23 cellular contexts compared by ENCODE assay signal in genomic region chr12:253116-253831, GRCh38. TPM values are rescaled to one million over a fixed set of nuclear protein-coding genes. Genes with fewer than 3 reads are reported as not detected.
"Had no signal": no experiment of that assay in that cellular context is flagged by ENCODE, and none has a peak within 500 bp of the region (broad histone marks: within the 10 kb centered on the region; RNA-seq: fewer than 3 reads in every experiment).

No MANE protein-coding gene starts in this region.

- H3K4me1 Mint-ChIP-seq: stimulated activated naive CD8-positive, alpha-beta T cell treated with anti-CD3 and anti-CD28 coated beads, Interleukin-15, amount 100 ng/mL, for 72 hours had no signal

- H3K4me3 Mint-ChIP-seq: activated T-cell treated with anti-CD3 and anti-CD28 coated beads, Interleukin-2, amount 50 U/mL, for 72 hours; naive thymus-derived CD8-positive, alpha-beta T cell; stimulated activated naive CD8-positive, alpha-beta T cell treated with anti-CD3 and anti-CD28 coated beads, Interleukin-15, amount 100 ng/mL, for 72 hours; T-helper 17 cell had no signal

- DNase-seq: activated CD4-positive, alpha-beta T cell treated with anti-CD3 and anti-CD28 coated beads, Interleukin-2, amount 50 U/mL, for 1 hour; activated CD4-positive, CD25-positive, alpha-beta regulatory T cell treated with anti-CD3 and anti-CD28 coated beads, Interleukin-2, amount 50 U/mL, for 72 hours; activated effector memory CD4-positive, alpha-beta T cell treated with anti-CD3 and anti-CD28 coated beads, Interleukin-2, amount 50 U/mL, for 16 hours; activated naive CD4-positive, alpha-beta T cell treated with anti-CD3 and anti-CD28 coated beads, Interleukin-2, amount 50 U/mL, for 16 hours; activated T-cell treated with anti-CD3 and anti-CD28 coated beads, Interleukin-2, amount 50 U/mL, for 72 hours; cerebellar nuclear complex; cortex of kidney; effector CD4-positive, alpha-beta T cell; esophagus squamous epithelium; left cardiac atrium; naive thymus-derived CD8-positive, alpha-beta T cell; posterior cingulate gyrus; right cardiac atrium; stimulated activated CD4-positive, alpha-beta T cell treated with anti-CD3 and anti-CD28 coated beads, Interleukin-4, amount 100 ng/mL, for 1 hour; stimulated activated naive CD8-positive, alpha-beta T cell treated with anti-CD3 and anti-CD28 coated beads, Interleukin-15, amount 100 ng/mL, for 72 hours; T-helper 17 cell; trophoblast cell had no signal

- H3K9me3 ChIP-seq: ascending aorta, esophagus squamous epithelium had no signal

- H3K36me3 ChIP-seq: ascending aorta, breast epithelium, esophagus squamous epithelium had no signal

- ATAC-seq: activated T-cell treated with anti-CD3 and anti-CD28 coated beads, Interleukin-2, amount 50 U/mL, for 72 hours; left cardiac atrium; naive thymus-derived CD8-positive, alpha-beta T cell; stimulated activated naive CD8-positive, alpha-beta T cell treated with anti-CD3 and anti-CD28 coated beads, Interleukin-15, amount 100 ng/mL, for 72 hours; T-helper 17 cell had no signal

- H3K27me3 ChIP-seq: ascending aorta had no signal

- H3K4me1 ChIP-seq: ascending aorta, breast epithelium, esophagus squamous epithelium had no signal

- H3K27ac ChIP-seq: ascending aorta, breast epithelium, esophagus squamous epithelium, skin epidermis, VCaP had no signal

- H3K4me3 ChIP-seq: ascending aorta, breast epithelium, esophagus squamous epithelium, skin epidermis had no signal

- H3K27ac Mint-ChIP-seq: activated T-cell treated with anti-CD3 and anti-CD28 coated beads, Interleukin-2, amount 50 U/mL, for 72 hours; stimulated activated naive CD8-positive, alpha-beta T cell treated with anti-CD3 and anti-CD28 coated beads, Interleukin-15, amount 100 ng/mL, for 72 hours; T-helper 17 cell had no signal

- H3K9me3 Mint-ChIP-seq: activated T-cell treated with anti-CD3 and anti-CD28 coated beads, Interleukin-2, amount 50 U/mL, for 72 hours had no signal

RNA-seq across cellular contexts. Expression of gene SLC6A13, which starts 9.4 kb away (rescaled TPM):
- total RNA-seq: ascending aorta, esophagus squamous epithelium, lower leg skin, mesenteric fat pad had no signal

RNA-seq across cellular contexts. Expression of gene SLC6A12, which starts 39.3 kb away (rescaled TPM):
- total RNA-seq: T-helper 17 cell had no signal
- polyA plus RNA-seq: naive thymus-derived CD8-positive, alpha-beta T cell had no signal
